In the genomic region with DNA sequence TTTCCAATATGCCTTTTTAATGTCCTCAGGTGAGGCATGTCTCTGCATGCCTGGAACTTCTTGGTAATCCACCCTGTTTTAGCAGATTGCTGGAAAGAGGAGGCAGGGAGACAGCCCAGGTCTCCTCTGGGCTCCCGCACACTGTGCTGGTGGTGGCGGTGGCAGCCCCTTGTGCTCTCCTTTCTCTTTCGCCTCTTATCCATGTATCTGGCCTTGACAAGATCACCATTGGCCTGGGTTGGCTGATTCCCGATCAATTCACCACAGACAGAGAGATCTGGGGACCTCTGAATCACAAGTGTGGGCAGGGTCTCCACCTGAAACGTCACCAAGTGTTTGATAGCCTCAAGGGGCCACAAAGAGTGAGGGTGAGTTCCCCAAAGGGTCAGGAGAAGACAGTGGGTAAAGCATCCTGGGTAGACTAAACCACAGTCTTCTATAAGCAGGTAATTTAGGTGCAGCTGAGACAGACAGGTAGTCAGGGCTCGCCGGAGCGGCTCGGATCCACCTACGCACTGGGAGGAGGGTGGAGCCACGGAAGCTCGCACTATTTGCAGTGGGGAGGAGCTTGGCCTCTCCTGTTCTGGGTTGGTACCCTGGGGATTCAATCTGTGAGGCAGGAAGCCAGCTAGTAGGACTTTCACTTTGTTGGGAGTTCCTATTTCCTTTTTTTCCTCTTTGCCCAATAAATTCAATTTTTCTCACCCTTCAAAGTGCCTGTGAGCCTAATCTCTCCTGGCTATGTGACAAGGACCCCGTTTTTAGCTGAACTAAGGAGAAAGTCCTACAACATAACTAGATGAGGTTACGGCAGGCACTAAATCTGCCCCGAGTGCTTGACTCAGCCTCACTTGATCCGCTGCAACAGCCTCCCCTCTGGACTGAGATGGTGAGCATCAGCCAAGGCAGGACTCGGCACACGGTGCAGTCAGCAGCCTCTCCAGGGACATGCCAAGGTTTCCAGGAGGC, we compare ENCODE assay signal across 7 cellular contexts. TPM values are rescaled to one million over a fixed set of nuclear protein-coding genes. Genes with fewer than 3 reads are reported as not detected.
DNase-seq lines count a peak whose midpoint lies in the region; ATAC-seq and TF ChIP-seq lines count a peak whose summit lies in the region.

No MANE protein-coding gene starts in this region.

- TF ChIP-seq POLR2A in esophagus squamous epithelium (IDR thresholded peaks at IDR 0.05) (peak in 2 of 4 donors; percentile 36 to 49), thyroid gland (IDR thresholded peaks at IDR 0.05) (peak in 1 of 2 donors; percentile 59)

- peaks cover 11% of the 10 kb centered on the region for H3K36me3 Mint-ChIP-seq in nephron progenitor cell (ENCODE audit: low read depth)

- peaks cover 56% of the 10 kb centered on the region for H3K4me1 Mint-ChIP-seq in nephron progenitor cell

- H3K27me3 ChIP-seq in esophagus squamous epithelium (peaks cover 0 to 7% (median 0%) of the 10 kb centered on the region in 4 donors), thyroid gland (no peaks in the 10 kb centered on the region)

- H3K27ac Mint-ChIP-seq in nephron progenitor cell = peak overlapping the region; percentile 99

- DNase-seq in NCI-H2029 treated with DMSO at 0.1 percent for 48 hours (lab: John Stamatoyannopoulos, UW) = peak; percentile 40
- DNase-seq in activated CD4-positive, alpha-beta T cell treated with anti-CD3 and anti-CD28 coated beads, Interleukin-2, amount 50 U/mL, for 48 hours = peak; percentile 62 to 70
- DNase-seq in esophagus squamous epithelium (lab: John Stamatoyannopoulos, UW) = no peak
- DNase-seq in nephron progenitor cell = peak; percentile 53
- peak; percentile 87 to 88 for DNase-seq in thyroid gland

- H3K9me3 ChIP-seq in esophagus squamous epithelium = no peaks in the 10 kb centered on the region
- H3K9me3 ChIP-seq in thyroid gland = no peaks in the 10 kb centered on the region

- H3K27ac ChIP-seq in esophagus squamous epithelium (peak overlapping the region; percentile 61 to 86 (median 82)), thyroid gland (peak overlapping the region; percentile 19 to 61 (median 58))

- peak overlapping the region; percentile 20 to 65 (median 50) for H3K4me3 ChIP-seq in esophagus squamous epithelium
- H3K4me3 ChIP-seq in thyroid gland (replicated peaks in 1 of 3) = peak overlapping the region in 1 of 3 donors; percentile 54

- peaks cover 12% of the 10 kb centered on the region for H3K27me3 Mint-ChIP-seq in nephron progenitor cell (ENCODE audit: low read depth, poor library complexity)

- TF ChIP-seq CTCF in esophagus squamous epithelium (IDR thresholded peaks at IDR 0.05) = peak in 1 of 6 experiments; percentile 6
- TF ChIP-seq CTCF in nephron progenitor cell (IDR thresholded peaks at IDR 0.05) = no peak
- TF ChIP-seq CTCF in thyroid gland (IDR thresholded peaks at IDR 0.05) = no peak

- ATAC-seq in GM18519 (IDR thresholded peaks at IDR 0.05; ENCODE audit: low FRiP score, unreplicated experiment) (peak; percentile 97), HG02852 (IDR thresholded peaks at IDR 0.05; ENCODE audit: unreplicated experiment) (peak; percentile 97)

- intact Hi-C loops in esophagus squamous epithelium (cut with DNase I) = no loop called here
- intact Hi-C loops in thyroid gland (cut with DNase I) = loop anchor here (5.0 kb wide), 1 partner anchor 143 kb away; a partner anchor contains a TSS

- H3K4me1 ChIP-seq in esophagus squamous epithelium (peaks cover 3 to 41% (median 15%) of the 10 kb centered on the region in 3 donors), thyroid gland (peaks cover 4% of the 10 kb centered on the region in 2 donors)

- 12 to 24% methylated on average over 13 to 14 of the region's 18 CpGs for WGBS in esophagus squamous epithelium, 2 donors
- WGBS in thyroid gland, 2 donors = 28 to 29% methylated on average over 18 of the region's 18 CpGs

- H3K9me3 Mint-ChIP-seq in nephron progenitor cell = peaks cover 28% of the 10 kb centered on the region

- peak overlapping the region; percentile 76 for H3K4me3 Mint-ChIP-seq in nephron progenitor cell

- H3K36me3 ChIP-seq in esophagus squamous epithelium (no peaks in the 10 kb centered on the region), thyroid gland (no peaks in the 10 kb centered on the region)

RNA-seq across cellular contexts. Expression of a gene that starts 57.6 kb away (rescaled TPM):
- total RNA-seq in esophagus squamous epithelium = 1 to 10 TPM; 1.1 to 4.0 (median 2.2) TPM
- total RNA-seq in thyroid gland = 1 to 10 TPM; 1.2 to 3.2 (median 2.8) TPM
